ENCODE assay signal across 26 cellular contexts in genomic region chr12:117114784-117115183, GRCh38. TPM values are rescaled to one million over a fixed set of nuclear protein-coding genes. Genes with fewer than 3 reads are reported as not detected.
DNase-seq lines count a peak whose midpoint lies in the region; ATAC-seq, FAIRE-seq and TF ChIP-seq lines count a peak whose summit lies in the region.
"Had no signal": no experiment of that assay in that cellular context is flagged by ENCODE, and none has a peak within 500 bp of the region (broad histone marks: within the 10 kb centered on the region; RNA-seq: fewer than 3 reads in every experiment).

No MANE protein-coding gene starts in this region.

- H3K14ac ChIP-seq in H1 (ENCODE audit: insufficient read length): no peak overlapping the region

- no peak overlapping the region for H2BK20ac ChIP-seq in H1 (ENCODE audit: low read length)

- no peak overlapping the region for H3K4ac ChIP-seq in H1 (replicated peaks; ENCODE audit: insufficient read length, low read depth, low read length)

- no peak overlapping the region for H2BK5ac ChIP-seq in H1 (ENCODE audit: low read depth, low read length)

- TF ChIP-seq POLR2A in HepG2 (IDR thresholded peaks at IDR 0.05; ENCODE audit: insufficient read depth in 1 of 2, low read depth in 2 of 2, low read length in 2 of 2) (no peak), right lobe of liver (IDR thresholded peaks at IDR 0.05) (no peak), H1 (IDR thresholded peaks at IDR 0.05; ENCODE audit: control extremely low read depth in 1 of 2, low read depth in 2 of 2, low read length in 2 of 2) (no peak)

- H3K36me3 ChIP-seq in HepG2 (replicated peaks in 1 of 2; ENCODE audit: control insufficient read depth in 1 of 2, insufficient read depth in 2 of 2, low read length in 2 of 2) (no peaks in the 10 kb centered on the region), right lobe of liver (no peaks in the 10 kb centered on the region), H1 (ENCODE audit: control insufficient read depth in 2 of 4, insufficient read depth in 4 of 4, low read length in 3 of 4) (no peaks in the 10 kb centered on the region)
- H3K36me3 ChIP-seq: BLaER1, thoracic aorta, vagina had no signal

- no TSS peak for BruUV-seq in HepG2 (replicated peaks; lab: Mats Ljungman, UMichigan)

- no peak overlapping the region for H3K27ac ChIP-seq in HepG2 (ENCODE audit: extremely low read length, insufficient read depth, low read length)
- no peak overlapping the region for H3K27ac ChIP-seq in right lobe of liver
- no peak overlapping the region for H3K27ac ChIP-seq in H1 (ENCODE audit: low read depth, low read length)
- H3K27ac ChIP-seq: BLaER1, foreskin keratinocyte, thoracic aorta, vagina had no signal

- peaks cover 0 to 9% of the 10 kb centered on the region in 2 experiments; a peak in 2 of 5 replicates for H3K27me3 ChIP-seq in HepG2 (ENCODE audit: control insufficient read depth in 1 of 2, insufficient read depth in 2 of 2, low read length in 2 of 2)
- H3K27me3 ChIP-seq in right lobe of liver: no peaks in the 10 kb centered on the region
- peaks cover 0 to 3% (median 0%) of the 10 kb centered on the region in 4 experiments; a peak in 1 of 7 replicates for H3K27me3 ChIP-seq in H1 (replicated peaks in 1 of 4; ENCODE audit: control insufficient read depth in 3 of 4, extremely low read depth in 1 of 4, insufficient read depth in 3 of 4, low read length in 3 of 4)
- H3K27me3 ChIP-seq: BLaER1, vagina had no signal

- no peak overlapping the region for H2AK5ac ChIP-seq in H1 (ENCODE audit: low read depth, low read length)

- in situ Hi-C loops in HepG2 (cut with HindIII; ENCODE audit: extremely low pct_ligation_motif_present, low pct_unique_long_range_greater_than_20kb): loop anchor here (5.0 to 10.0 kb wide), 2 partner anchors 87 to 410 kb away; no protein-coding TSS in a partner anchor

- H2AFZ ChIP-seq in HepG2 (ENCODE audit: low read length) (no peak overlapping the region), H1 (ENCODE audit: low read length) (no peak overlapping the region)

- H4K5ac ChIP-seq in H1 (ENCODE audit: insufficient read length, low read depth, low read length): no peak overlapping the region

- H2BK120ac ChIP-seq in H1 (replicated peaks; ENCODE audit: low read depth, low read length): no peak overlapping the region

- DNase-seq in HepG2 (ENCODE audit: low spot score) (no peak), right lobe of liver (no peak), NCI-H510A (lab: John Stamatoyannopoulos, UW) (peak; percentile 62), H1 (ENCODE audit: low read depth in 1 of 2, low spot score in 2 of 2) (no peak), head of caudate nucleus (no peak), amniotic stem cell (lab: John Stamatoyannopoulos, UW) (no peak)
- DNase-seq: activated CD8-positive, alpha-beta memory T cell treated with anti-CD3 and anti-CD28 coated beads for 24 hours; activated gamma-delta T cell treated with Interleukin-2 at 50 U/mL for 16 hours; activated naive CD8-positive, alpha-beta T cell treated with anti-CD3 and anti-CD28 coated beads, Interleukin-2, amount 50 U/mL, for 24 hours; activated T-cell treated with anti-CD3 and anti-CD28 coated beads, Interleukin-2, amount 50 U/mL, for 24 hours; Caco-2; effector memory CD4-positive, alpha-beta T cell; foreskin keratinocyte; hypothalamus; NCI-H1092 treated with DMSO at 0.1 percent for 48 hours; NCI-H446; stimulated activated CD4-positive, alpha-beta T cell treated with anti-CD3 and anti-CD28 coated beads, Interleukin-12 subunit alpha, Interleukin-12 subunit beta, amount 100 ng/mL, for 4 hours; stimulated activated CD4-positive, alpha-beta T cell treated with anti-CD3 and anti-CD28 coated beads, Interleukin-4, amount 100 ng/mL, for 24 hours; stimulated activated naive CD4-positive, alpha-beta T cell treated with Interleukin-2 at 50 U/mL for 16 hours had no signal

- intact Hi-C loops in HepG2 (cut with micrococcal nuclease; ENCODE audit: unreplicated experiment) (loop anchor here (10.0 kb wide), 1 partner anchor 410 kb away; no protein-coding TSS in a partner anchor), right lobe of liver (cut with DNase I) (loop anchor here (10.0 kb wide), 2 partner anchors 70 to 90 kb away; no protein-coding TSS in a partner anchor), head of caudate nucleus (cut with DNase I) (no loop called here)

- TF ChIP-seq RAD21 in HepG2 (CRISPR knock-in tag; IDR thresholded peaks at IDR 0.05) (no peak), H1 (IDR thresholded peaks at IDR 0.05 in 1 of 2, conservative IDR thresholded peaks at IDR 0.05 in 1 of 2; ENCODE audit: low read depth in 2 of 2, low read length in 2 of 2) (no peak)

- H4K91ac ChIP-seq in H1 (replicated peaks; ENCODE audit: insufficient read length, low read length): no peak overlapping the region

- H3K4me3 ChIP-seq in HepG2 (replicated peaks in 1 of 3; ENCODE audit: insufficient read depth in 1 of 3, low read depth in 2 of 3, low read length in 3 of 3): no peak overlapping the region
- H3K4me3 ChIP-seq in right lobe of liver: no peak overlapping the region
- no peak overlapping the region for H3K4me3 ChIP-seq in H1 (ENCODE audit: extremely low read depth in 1 of 4, insufficient read depth in 2 of 4, low read depth in 3 of 4, low read length in 4 of 4)
- H3K4me3 ChIP-seq: BLaER1, thoracic aorta, vagina had no signal

- no peak overlapping the region for H3K18ac ChIP-seq in H1 (ENCODE audit: extremely low read depth, low read length)

- no peaks in the 10 kb centered on the region for H3K79me1 ChIP-seq in H1 (ENCODE audit: low read depth, low read length)

- no peak overlapping the region for H3K23ac ChIP-seq in H1 (ENCODE audit: insufficient read length)

- H3K56ac ChIP-seq in H1 (replicated peaks; ENCODE audit: insufficient read length, low read depth, low read length): no peak overlapping the region

- 33% methylated on average over 4 of the region's 10 CpGs for WGBS in HepG2 (ENCODE audit: low lambda C conversion rate)
- 61% methylated on average over 3 of the region's 10 CpGs for WGBS in right lobe of liver (ENCODE audit: insufficient coverage, low coverage, low lambda C conversion rate, missing lambda C conversion rate)
- WGBS in H1 (ENCODE audit: extremely low coverage in 1 of 2, insufficient coverage in 1 of 2, insufficient read length in 1 of 2, insufficient replicate concordance in 2 of 2, low coverage in 1 of 2, low lambda C conversion rate in 2 of 2, missing lambda C conversion rate in 1 of 2), 2 experiments: 90% methylated on average over 10 of the region's 10 CpGs; no CpG with 5 or more reads in 1 of the 2 experiments

- H3K9me3 ChIP-seq in HepG2 (ENCODE audit: low read length): no peaks in the 10 kb centered on the region
- no peaks in the 10 kb centered on the region for H3K9me3 ChIP-seq in right lobe of liver
- no peaks in the 10 kb centered on the region for H3K9me3 ChIP-seq in H1 (ENCODE audit: insufficient read depth in 2 of 2, low read depth in 1 of 2, low read length in 1 of 2)
- H3K9me3 ChIP-seq: BLaER1, Caco-2, thoracic aorta, vagina had no signal

- no peak for TF ChIP-seq EP300 in HepG2 (IDR thresholded peaks at IDR 0.05; ENCODE audit: low read depth in 2 of 2, low read length in 2 of 2)
- TF ChIP-seq EP300 in HepG2 (CRISPR knock-in tag; IDR thresholded peaks at IDR 0.05; ENCODE audit: borderline replicate concordance): no peak
- TF ChIP-seq EP300 in H1 (IDR thresholded peaks at IDR 0.05; ENCODE audit: borderline replicate concordance in 1 of 2, low read depth in 2 of 2, low read length in 2 of 2): no peak

- H3K23me2 ChIP-seq in H1 (ENCODE audit: low read depth, low read length): no peaks in the 10 kb centered on the region

- H4K20me1 ChIP-seq in HepG2 (ENCODE audit: insufficient read depth, low read length): no peaks in the 10 kb centered on the region
- H4K20me1 ChIP-seq in H1 (replicated peaks in 1 of 2; ENCODE audit: control insufficient read depth in 1 of 2, insufficient read depth in 2 of 2, low read length in 2 of 2): peaks cover 0 to 2% of the 10 kb centered on the region in 2 experiments
- H4K20me1 ChIP-seq: BLaER1 had no signal

- H2BK12ac ChIP-seq in H1 (ENCODE audit: low read depth, low read length): no peak overlapping the region

- POLR2A ChIA-PET in HepG2 (lab: Yijun Ruan, JAX): no interaction called here
- POLR2A ChIA-PET in H1 (lab: Charles Lee; ENCODE audit: partially characterized antibody): interaction anchor here (0.8 kb wide), 1 partner anchor 23 kb away, joined by 3 read pairs; no protein-coding TSS in a partner anchor

- CTCF ChIA-PET in HepG2 (lab: Yijun Ruan, JAX; ENCODE audit: low intra/inter-chr PET ratio, low total read pairs): no interaction called here
- CTCF ChIA-PET in H1 (lab: Charles Lee; ENCODE audit: partially characterized antibody): interaction anchor here (0.8 to 5.8 kb wide), 11 partner anchors 12 to 355 kb away, joined by 3 to 43 read pairs (median 4); no protein-coding TSS in a partner anchor

- H3K4me2 ChIP-seq in HepG2 (ENCODE audit: low read depth, low read length) (peak overlapping the region; percentile 12; the same call in 1 of the 2 replicates), H1 (ENCODE audit: insufficient read depth in 1 of 2, low read depth in 2 of 2, low read length in 2 of 2) (no peak overlapping the region)
- H3K4me2 ChIP-seq: BLaER1 had no signal

- H3K9ac ChIP-seq in HepG2 (ENCODE audit: insufficient read depth, low read depth, low read length) (no peak overlapping the region), H1 (replicated peaks in 1 of 4; ENCODE audit: extremely low read depth in 1 of 4, low read depth in 3 of 4, low read length in 3 of 4) (no peak overlapping the region)
- H3K9ac ChIP-seq: BLaER1 had no signal

- TF ChIP-seq CTCF in HepG2 (CRISPR knock-in tag; IDR thresholded peaks at IDR 0.05): no peak
- no peak for TF ChIP-seq CTCF in right lobe of liver (IDR thresholded peaks at IDR 0.05)
- TF ChIP-seq CTCF in H1 (IDR thresholded peaks at IDR 0.05; ENCODE audit: control extremely low read depth in 1 of 3, insufficient read depth in 1 of 3, low read depth in 1 of 3, low read length in 3 of 3): no peak

- ATAC-seq in HepG2 (no peak), right lobe of liver (no peak), GM19035 (IDR thresholded peaks at IDR 0.05; ENCODE audit: unreplicated experiment) (no peak), HG02938 (IDR thresholded peaks at IDR 0.05; ENCODE audit: unreplicated experiment) (no peak)
- ATAC-seq: activated naive CD8-positive, alpha-beta T cell treated with anti-CD3 and anti-CD28 coated beads, Interleukin-2, amount 50 U/mL, for 24 hours; foreskin keratinocyte had no signal

- FAIRE-seq in HepG2 (lab: Jason Lieb, UNC) (no peak), H1 (lab: Jason Lieb, UNC) (no peak)
- FAIRE-seq: GM12891 had no signal

- peaks cover 58% of the 10 kb centered on the region for H3K4me1 ChIP-seq in HepG2 (ENCODE audit: insufficient read depth, low read length)
- H3K4me1 ChIP-seq in right lobe of liver: no peaks in the 10 kb centered on the region
- peaks cover 6 to 13% (median 9%) of the 10 kb centered on the region in 4 experiments for H3K4me1 ChIP-seq in H1 (replicated peaks in 1 of 4; ENCODE audit: control insufficient read depth in 3 of 4, insufficient read depth in 4 of 4, low read length in 3 of 4)
- H3K4me1 ChIP-seq: foreskin keratinocyte, vagina had no signal

- H3K79me2 ChIP-seq in HepG2 (ENCODE audit: insufficient read depth, low read length) (no peaks in the 10 kb centered on the region), H1 (ENCODE audit: control insufficient read depth in 1 of 2, insufficient read depth in 2 of 2, low read length in 2 of 2) (no peaks in the 10 kb centered on the region)

- peak overlapping the region; percentile 11; the same call in 1 of the 2 replicates for H4K8ac ChIP-seq in H1 (ENCODE audit: extremely low read depth, insufficient read depth, low read length)

- peak overlapping the region; percentile 81; the same call in 1 of the 2 replicates for H2BK15ac ChIP-seq in H1 (ENCODE audit: low read length)

RNA-seq across cellular contexts. Expression of gene TESC, which starts 15.6 kb away (rescaled TPM):
- total RNA-seq in HepG2 (2016; rRNA removed; fragmentation: Illumina TruSeq; extraction: Trizol) (90.4 and 95.7 TPM in 2 replicates), right lobe of liver (1 to 10 TPM; 1.3 to 3.9 (median 3.0) TPM)
- 47.9 and 55.6 TPM in 2 replicates for total RNA-seq in HepG2 (2016; cell fraction: cytosol; rRNA removed; fragmentation: Illumina TruSeq; extraction: Trizol; ENCODE audit: low read depth)
- 94.6 and 101 TPM in 2 replicates for total RNA-seq in HepG2 (2016; cell fraction: insoluble cytoplasmic fraction; rRNA removed; fragmentation: Illumina TruSeq; extraction: Trizol)
- 73.3 and 75.8 TPM in 2 replicates for total RNA-seq in HepG2 (2016; cell fraction: membrane; rRNA removed; fragmentation: Illumina TruSeq; extraction: Trizol)
- total RNA-seq in HepG2 (2016; cell fraction: nucleus; rRNA removed; fragmentation: Illumina TruSeq; extraction: Trizol): 42.8 and 54.2 TPM in 2 replicates
- polyA plus RNA-seq in HepG2 (2011; rRNA removed) (181 and 193 TPM in 2 replicates), H1 (2011; rRNA removed) (17.7 and 20.1 TPM in 2 replicates)
- 178 and 242 TPM in 2 replicates for polyA plus RNA-seq in HepG2 (2011; cell fraction: cytosol; rRNA removed)
- 194 and 196 TPM in 2 replicates for polyA plus RNA-seq in HepG2 (2011; cell fraction: nucleus; rRNA removed)
- polyA plus RNA-seq in HepG2 (2012): 45.0 and 55.8 TPM in 2 replicates
- 46.7 and 59.9 TPM in 2 replicates for polyA plus RNA-seq in HepG2 (2016; cell fraction: cytosol; fragmentation: Illumina TruSeq; extraction: Trizol; ENCODE audit: low read depth)
- polyA plus RNA-seq in HepG2 (2016; cell fraction: insoluble cytoplasmic fraction; fragmentation: Illumina TruSeq; extraction: Trizol; ENCODE audit: low read depth): 103 and 109 TPM in 2 replicates
- polyA plus RNA-seq in HepG2 (2016; cell fraction: membrane; fragmentation: Illumina TruSeq; extraction: Trizol; ENCODE audit: low read depth): 69.1 and 76.1 TPM in 2 replicates
- 80.6 and 84.9 TPM in 2 replicates for polyA plus RNA-seq in HepG2 (2016; cell fraction: nucleus; fragmentation: Illumina TruSeq; extraction: Trizol; ENCODE audit: insufficient read depth, low read depth)
- 8.2 and 120 TPM in 2 replicates for polyA minus RNA-seq in HepG2 (2011; rRNA and poly(A)+ RNA removed; ENCODE audit: low replicate concordance)
- 28.3 and 29.5 TPM in 2 replicates for polyA minus RNA-seq in HepG2 (2011; cell fraction: cytosol; rRNA and poly(A)+ RNA removed)
- polyA minus RNA-seq in HepG2 (2011; cell fraction: nucleus; rRNA and poly(A)+ RNA removed): 89.0 and 92.2 TPM in 2 replicates
- total RNA-seq in H1 (2021; fragmentation: NEBNext Ultra II Directional; extraction: Animal tissue kit (Norgen Biotek cat#: 25700)): 9.8 and 12.0 TPM in 2 replicates
- polyA plus RNA-seq in H1 (2011; cell fraction: cytosol; rRNA removed): 18.1 TPM
- 16.5 TPM for polyA plus RNA-seq in H1 (2011; cell fraction: nucleus; rRNA removed)
- 8.0 to 18.0 TPM (median 13.8 TPM) in 4 replicates for polyA plus RNA-seq in H1 (2012, experiment 1 of 2)
- 11.0 TPM for polyA plus RNA-seq in H1 (2012, experiment 2 of 2)
- polyA plus RNA-seq in H1 (2013, experiment 1 of 2): 7.5 TPM
- polyA plus RNA-seq in H1 (2013, experiment 2 of 2): 8.1 TPM
- polyA minus RNA-seq in H1 (2011; rRNA and poly(A)+ RNA removed): 5.4 and 5.5 TPM in 2 replicates
- polyA minus RNA-seq in H1 (2011; cell fraction: cytosol; rRNA and poly(A)+ RNA removed): 1.8 TPM
- 7.9 TPM for polyA minus RNA-seq in H1 (2011; cell fraction: nucleus; rRNA and poly(A)+ RNA removed)
- total RNA-seq: foreskin keratinocyte, osteocyte had no signal
